In the genomic region with DNA sequence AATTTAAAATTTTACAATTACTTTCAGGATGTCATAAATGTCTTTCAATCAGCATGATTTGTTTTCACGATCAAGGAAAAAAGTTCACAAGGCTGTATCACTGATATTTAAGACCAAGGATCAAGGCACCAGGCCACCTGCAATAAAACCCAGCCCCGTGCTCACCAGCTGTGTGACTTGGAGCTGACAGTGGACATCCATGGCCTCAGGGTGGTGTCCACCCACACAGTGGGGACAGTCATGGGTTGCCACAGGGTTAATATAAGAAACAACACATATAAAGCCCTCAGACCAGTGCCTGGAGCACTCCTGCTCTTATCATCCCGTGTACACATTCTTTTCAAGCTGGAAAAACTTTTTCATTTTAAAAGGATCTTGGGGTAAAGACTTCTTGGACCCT, we compare ENCODE assay signal across 18 cellular contexts. TPM values are rescaled to one million over a fixed set of nuclear protein-coding genes. Genes with fewer than 3 reads are reported as not detected.
DNase-seq lines count a peak whose midpoint lies in the region; TF ChIP-seq lines count a peak whose summit lies in the region.
"Had no signal": no experiment of that assay in that cellular context is flagged by ENCODE, and none has a peak within 500 bp of the region (broad histone marks: within the 10 kb centered on the region; RNA-seq: fewer than 3 reads in every experiment).

No MANE protein-coding gene starts in this region.

- intact Hi-C loops in MCF 10A (cut with micrococcal nuclease) (no loop called here), breast epithelium (cut with DNase I; ENCODE audit: low total_unique reads) (no loop called here), A673 (cut with micrococcal nuclease; ENCODE audit: unreplicated experiment) (no loop called here)

- H2AFZ ChIP-seq in mesenchymal stem cell (ENCODE audit: low read depth, low read length), result no peak overlapping the region
- H2AFZ ChIP-seq: GM23338 had no signal

- POLR2A ChIA-PET in MCF 10A (lab: Yijun Ruan, JAX) (no interaction called here), A673 (lab: Charles Lee; ENCODE audit: low non-redundant PET) (no interaction called here)

- peak overlapping the region; percentile 29 for H4K91ac ChIP-seq in mesenchymal stem cell (ENCODE audit: low read length)

- H3K4me2 ChIP-seq in mesenchymal stem cell (ENCODE audit: low read length, poor library complexity, severe bottlenecking), result no peak overlapping the region
- H3K4me2 ChIP-seq: BLaER1 treated with 17β-estradiol and CSF1 and Interleukin-3, amounts not matched to agents 10 nM and 100 nM; GM23338 had no signal

- no peak overlapping the region for H3K4me3 Mint-ChIP-seq in MCF 10A (ENCODE audit: unreplicated experiment)
- no peak overlapping the region for H3K4me3 Mint-ChIP-seq in osteocyte (ENCODE audit: unreplicated experiment)
- H3K4me3 Mint-ChIP-seq: B cell; CD8-positive, alpha-beta memory T cell; GM23338; HFFc6 had no signal

- no peak overlapping the region for H3K9ac ChIP-seq in mesenchymal stem cell (ENCODE audit: low read length)
- H3K9ac ChIP-seq: BLaER1 treated with 17β-estradiol and CSF1 and Interleukin-3, amounts not matched to agents 10 nM and 100 nM had no signal

- CTCF ChIA-PET in MCF 10A (lab: Yijun Ruan, JAX) (no interaction called here), A673 (lab: Charles Lee) (no interaction called here)

- H3K4me3 ChIP-seq in breast epithelium (no peak overlapping the region), mesenchymal stem cell (ENCODE audit: insufficient read depth in 1 of 2, low read depth in 1 of 2, low read length in 2 of 2) (no peak overlapping the region), A673 (ENCODE audit: low read depth, low read length, poor library complexity, severe bottlenecking) (no peak overlapping the region), tibial nerve (no peak overlapping the region)
- H3K4me3 ChIP-seq: BLaER1 treated with 17β-estradiol and CSF1 and Interleukin-3, amounts not matched to agents 10 nM and 100 nM; GM23338 had no signal

- H3K27me3 ChIP-seq in breast epithelium (no peaks in the 10 kb centered on the region), mesenchymal stem cell (ENCODE audit: control insufficient read depth in 1 of 2, insufficient read depth in 1 of 2, low read length in 2 of 2) (peaks cover 8 to 33% of the 10 kb centered on the region in 2 experiments), A673 (replicated peaks; ENCODE audit: insufficient read depth, low read depth, low read length, poor library complexity) (no peaks in the 10 kb centered on the region), tibial nerve (no peaks in the 10 kb centered on the region)
- H3K27me3 ChIP-seq: BLaER1 treated with 17β-estradiol and CSF1 and Interleukin-3, amounts not matched to agents 10 nM and 100 nM had no signal

- H3K36me3 Mint-ChIP-seq in MCF 10A (ENCODE audit: insufficient read depth, unreplicated experiment) (peaks cover 19% of the 10 kb centered on the region), osteocyte (ENCODE audit: unreplicated experiment) (no peaks in the 10 kb centered on the region)
- H3K36me3 Mint-ChIP-seq: CD8-positive, alpha-beta memory T cell had no signal

- H4K8ac ChIP-seq in mesenchymal stem cell (ENCODE audit: low read length), result no peak overlapping the region

- H2BK15ac ChIP-seq in mesenchymal stem cell (ENCODE audit: low read depth, poor library complexity, severe bottlenecking), result no peak overlapping the region

- TF ChIP-seq CTCF in MCF 10A (IDR thresholded peaks at IDR 0.05; ENCODE audit: unreplicated experiment) (no peak), breast epithelium (IDR thresholded peaks at IDR 0.05) (no peak), osteocyte (IDR thresholded peaks at IDR 0.05) (no peak), A673 (conservative IDR thresholded peaks at IDR 0.05; ENCODE audit: low read depth, low read length) (no peak), tibial nerve (IDR thresholded peaks at IDR 0.05) (no peak)

- H3K4ac ChIP-seq in mesenchymal stem cell (ENCODE audit: low read depth in 1 of 2, low read length in 2 of 2), result no peak overlapping the region

- no peak overlapping the region for H3K23ac ChIP-seq in mesenchymal stem cell (ENCODE audit: low read length in 2 of 2)

- H3K27ac ChIP-seq in breast epithelium, result no peak overlapping the region
- no peak overlapping the region for H3K27ac ChIP-seq in mesenchymal stem cell (ENCODE audit: low read length, poor library complexity, severe bottlenecking)
- no peak overlapping the region for H3K27ac ChIP-seq in A673 (ENCODE audit: low read depth, low read length, poor library complexity, severe bottlenecking)
- H3K27ac ChIP-seq in tibial nerve, result no peak overlapping the region
- H3K27ac ChIP-seq: BLaER1 treated with 17β-estradiol and CSF1 and Interleukin-3, amounts not matched to agents 10 nM and 100 nM; HL-60 had no signal

- no peak for DNase-seq in MCF 10A (ENCODE audit: unreplicated experiment)
- DNase-seq in breast epithelium (ENCODE audit: low spot score in 2 of 2), result no peak
- DNase-seq in ecto neural progenitor cell (ENCODE audit: low spot score), result peak; percentile 34
- no peak for DNase-seq in mesenchymal stem cell
- DNase-seq in osteocyte (ENCODE audit: extremely low spot score, unreplicated experiment), result peak; percentile 32
- DNase-seq in activated CD4-positive, alpha-beta T cell treated with anti-CD3 and anti-CD28 coated beads for 48 hours, result no peak
- DNase-seq in A673 (ENCODE audit: low spot score), result no peak
- no peak for DNase-seq in tibial nerve (ENCODE audit: low spot score in 2 of 2)
- DNase-seq: 8988T; CD8-positive, alpha-beta memory T cell; DMS153; DMS79; GDM1; HFFc6 had no signal

- H2BK120ac ChIP-seq in mesenchymal stem cell (ENCODE audit: low read depth, low read length), result no peak overlapping the region

- no peak overlapping the region for H3K18ac ChIP-seq in mesenchymal stem cell (ENCODE audit: low read depth in 1 of 2, low read length in 2 of 2)

- H3K4me1 ChIP-seq in breast epithelium (no peaks in the 10 kb centered on the region), mesenchymal stem cell (ENCODE audit: control insufficient read depth, insufficient read depth, low read depth, low read length) (peaks cover 2% of the 10 kb centered on the region), A673 (ENCODE audit: insufficient read depth, low read length, poor library complexity, severe bottlenecking) (no peaks in the 10 kb centered on the region), tibial nerve (no peaks in the 10 kb centered on the region)

- no peaks in the 10 kb centered on the region for H3K9me3 Mint-ChIP-seq in MCF 10A (ENCODE audit: unreplicated experiment)
- no peaks in the 10 kb centered on the region for H3K9me3 Mint-ChIP-seq in osteocyte (ENCODE audit: unreplicated experiment)
- H3K9me3 Mint-ChIP-seq: GM23338, HFFc6 had no signal

- H3K79me1 ChIP-seq in mesenchymal stem cell (replicated peaks; ENCODE audit: low read length, poor library complexity, severe bottlenecking), result no peaks in the 10 kb centered on the region

- no peak overlapping the region for H2BK12ac ChIP-seq in mesenchymal stem cell (ENCODE audit: low read length in 2 of 2)

- H3K36me3 ChIP-seq in breast epithelium (no peaks in the 10 kb centered on the region), mesenchymal stem cell (ENCODE audit: control insufficient read depth in 1 of 2, insufficient read depth in 2 of 2, low read depth in 1 of 2, low read length in 2 of 2) (no peaks in the 10 kb centered on the region), A673 (ENCODE audit: insufficient read depth, low read length, poor library complexity, severe bottlenecking) (no peaks in the 10 kb centered on the region), tibial nerve (no peaks in the 10 kb centered on the region)
- H3K36me3 ChIP-seq: BLaER1 treated with 17β-estradiol and CSF1 and Interleukin-3, amounts not matched to agents 10 nM and 100 nM had no signal

- WGBS in mesenchymal stem cell, result 84% methylated on average over 3 of the region's 3 CpGs
- 56 to 63% methylated on average over 3 of the region's 3 CpGs for WGBS in tibial nerve, 2 donors

- no peak overlapping the region for H3K14ac ChIP-seq in mesenchymal stem cell (ENCODE audit: low read length in 2 of 2)

- H3K9me3 ChIP-seq in breast epithelium (no peaks in the 10 kb centered on the region), mesenchymal stem cell (ENCODE audit: control insufficient read depth, low read length) (no peaks in the 10 kb centered on the region), A673 (ENCODE audit: low read depth, low read length, poor library complexity, severe bottlenecking) (no peaks in the 10 kb centered on the region), tibial nerve (no peaks in the 10 kb centered on the region)

- H3K27me3 Mint-ChIP-seq in MCF 10A (ENCODE audit: insufficient read depth, unreplicated experiment) (no peaks in the 10 kb centered on the region), osteocyte (ENCODE audit: unreplicated experiment) (peaks cover 12% of the 10 kb centered on the region)

- BruUV-seq in MCF 10A (replicated peaks; lab: Mats Ljungman, UMichigan), result no TSS peak
- no TSS peak for BruUV-seq in A673 (replicated peaks; lab: Mats Ljungman, UMichigan)

- no peak for TF ChIP-seq EP300 in tibial nerve (IDR thresholded peaks at IDR 0.05)

- no peak overlapping the region for H2BK5ac ChIP-seq in mesenchymal stem cell (ENCODE audit: low read depth, low read length, poor library complexity, severe bottlenecking)

- no peak overlapping the region for H2AK5ac ChIP-seq in mesenchymal stem cell (ENCODE audit: low read length, severe bottlenecking)

- TF ChIP-seq POLR2A in breast epithelium (IDR thresholded peaks at IDR 0.05) (no peak), tibial nerve (IDR thresholded peaks at IDR 0.05) (no peak)

- H3K27ac Mint-ChIP-seq in MCF 10A (ENCODE audit: low read depth, unreplicated experiment) (peak overlapping the region; percentile 35), osteocyte (ENCODE audit: unreplicated experiment) (no peak overlapping the region)
- H3K27ac Mint-ChIP-seq: B cell; CD8-positive, alpha-beta memory T cell; GM23338; HFFc6 had no signal

- no peaks in the 10 kb centered on the region for H3K4me1 Mint-ChIP-seq in MCF 10A (ENCODE audit: insufficient read depth, unreplicated experiment)
- H3K4me1 Mint-ChIP-seq in osteocyte (ENCODE audit: unreplicated experiment), result no peaks in the 10 kb centered on the region
- H3K4me1 Mint-ChIP-seq: B cell; CD8-positive, alpha-beta memory T cell had no signal

RNA-seq across cellular contexts. Expression of gene PCSK6, which starts 56.5 kb away (rescaled TPM):
- total RNA-seq in MCF 10A (2022), result 29.8 and 30.8 TPM in 2 replicates
- total RNA-seq in breast epithelium, result 10 to 100 TPM in 2 of 3 donors, 1 to 10 TPM in 1; 7.2 to 19.7 (median 18.0) TPM
- 49.7 TPM for polyA plus RNA-seq in mesenchymal stem cell (2013, experiment 1 of 2)
- polyA plus RNA-seq in mesenchymal stem cell (2013, experiment 2 of 2), result 51.6 TPM
- total RNA-seq in osteocyte, result 0.43 and 0.55 TPM in 2 replicates
- total RNA-seq in A673 (2021), result 2.6 and 4.3 TPM in 2 replicates
- total RNA-seq in tibial nerve, result 10 to 100 TPM in 3 of 4 donors, 1 to 10 TPM in 1; 8.5 to 27.0 (median 13.2) TPM
- total RNA-seq: HFFc6 had no signal

Comparison
In these comparisons a context has a peak if more than half of its experiments do, and no peak if none do; other contexts are left out.
1. DNase-seq: peak in ecto neural progenitor cell (single experiment) and osteocyte (single experiment); none in MCF 10A (single experiment), breast epithelium (0 of 2), mesenchymal stem cell (single experiment), activated CD4-positive, alpha-beta T cell treated with anti-CD3 and anti-CD28 coated beads for 48 hours (single experiment), A673 (single experiment) and tibial nerve (0 of 2).